In the genomic region with DNA sequence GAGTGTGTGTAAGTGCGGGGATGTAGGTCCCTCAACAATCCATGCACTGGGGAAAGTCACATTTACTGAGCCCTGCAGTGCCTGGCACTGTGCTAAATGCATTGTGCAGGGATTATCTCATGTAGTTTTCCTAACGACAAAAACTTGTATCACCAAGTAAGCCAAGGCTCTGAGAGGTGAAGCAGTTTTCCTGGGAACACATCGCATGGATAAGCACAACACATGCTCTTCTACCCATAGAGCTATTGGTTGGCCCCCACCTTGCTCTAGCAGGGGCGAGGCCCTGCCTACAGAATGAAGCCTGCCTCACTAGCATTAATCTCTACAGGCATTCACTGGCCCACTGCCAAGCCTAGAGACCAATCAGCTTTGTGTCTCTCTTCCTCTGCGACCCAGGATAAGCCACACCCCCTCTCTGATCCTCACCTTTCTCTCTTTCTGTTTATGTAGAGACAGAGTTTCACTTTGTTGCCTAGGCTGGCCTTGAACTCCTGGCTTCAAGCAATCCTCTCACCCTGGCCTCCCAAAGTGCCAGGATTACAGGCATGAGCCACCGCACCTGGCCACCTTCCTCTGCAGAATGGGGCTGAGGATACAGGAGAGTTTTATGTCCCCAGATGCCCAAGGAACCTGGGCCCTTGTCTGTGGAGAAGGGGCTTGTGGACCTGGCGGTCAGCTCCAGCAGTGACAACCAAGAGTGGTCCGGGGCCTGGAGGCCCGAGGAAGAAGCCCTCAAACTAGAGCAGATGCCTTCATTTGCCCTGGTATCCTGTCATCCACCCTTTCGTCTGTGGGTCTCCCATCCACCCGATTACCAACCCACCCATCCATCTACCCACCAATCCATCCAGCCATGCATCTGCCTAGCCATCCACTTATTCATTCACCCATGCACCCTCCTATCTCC, we compare ENCODE assay signal across 10 cellular contexts. TPM values are rescaled to one million over a fixed set of nuclear protein-coding genes. Genes with fewer than 3 reads are reported as not detected.
A peak's percentile ranks its signal among the peaks of the same experiment; 100 is the strongest.
DNase-seq lines count a peak whose midpoint lies in the region; ATAC-seq and TF ChIP-seq lines count a peak whose summit lies in the region.
"Had no signal": no experiment of that assay in that cellular context is flagged by ENCODE, and none has a peak within 500 bp of the region (broad histone marks: within the 10 kb centered on the region; RNA-seq: fewer than 3 reads in every experiment).

No MANE protein-coding gene starts in this region.

- peaks cover 0 to 10% of the 10 kb centered on the region in 2 donors for H3K4me1 ChIP-seq in adrenal gland (replicated peaks in 1 of 2)

- peaks cover 13% of the 10 kb centered on the region for H3K27me3 Mint-ChIP-seq in mesothelial cell of epicardium (ENCODE audit: low read depth)

- 72 to 84% (median 78%) methylated on average over 10 to 11 of the region's 11 CpGs for WGBS in adrenal gland, 4 donors

- H3K27ac ChIP-seq in adrenal gland = no peak overlapping the region

- peaks cover 35% of the 10 kb centered on the region for H3K4me1 Mint-ChIP-seq in mesothelial cell of epicardium
- H3K4me1 Mint-ChIP-seq: IgD-negative memory B cell had no signal

- H3K4me3 Mint-ChIP-seq in mesothelial cell of epicardium = no peak overlapping the region
- H3K4me3 Mint-ChIP-seq: IgD-negative memory B cell, naive B cell had no signal

- H3K4me3 ChIP-seq in LNCaP clone FGC (ENCODE audit: low read depth, low read length) = no peak overlapping the region
- H3K4me3 ChIP-seq in adrenal gland = no peak overlapping the region

- intact Hi-C loops in adrenal gland (cut with DNase I) = no loop called here

- H3K27me3 ChIP-seq in adrenal gland = no peaks in the 10 kb centered on the region

- TF ChIP-seq POLR2A in adrenal gland (IDR thresholded peaks at IDR 0.05) = no peak

- H3K36me3 Mint-ChIP-seq in mesothelial cell of epicardium = no peaks in the 10 kb centered on the region
- H3K36me3 Mint-ChIP-seq: naive B cell had no signal

- no peaks in the 10 kb centered on the region for H3K9me3 Mint-ChIP-seq in mesothelial cell of epicardium
- H3K9me3 Mint-ChIP-seq: IgD-negative memory B cell had no signal

- DNase-seq in COLO668 (lab: John Stamatoyannopoulos, UW; ENCODE audit: unreplicated experiment) (peak; percentile 78), LNCaP clone FGC (ENCODE audit: low read depth) (peak; percentile 11), adrenal gland (peak in 5 of 7 donors; percentile 66 to 78 (median 74)), mesothelial cell of epicardium (ENCODE audit: low spot score in 2 of 2, unreplicated experiment in 2 of 2) (peak; percentile 79 to 80), kidney glomerular epithelial cell (lab: John Stamatoyannopoulos, UW) (no peak)
- no peak for DNase-seq in activated effector memory CD4-positive, alpha-beta T cell treated with anti-CD3 and anti-CD28 coated beads, Interleukin-2, amount 50 U/mL, for 16 hours
- DNase-seq: naive B cell had no signal

- H3K27ac Mint-ChIP-seq in mesothelial cell of epicardium = peak overlapping the region; percentile 89
- H3K27ac Mint-ChIP-seq: IgD-negative memory B cell, naive B cell had no signal

- H3K9me3 ChIP-seq in adrenal gland (replicated peaks in 1 of 3) = no peaks in the 10 kb centered on the region

- no peak for TF ChIP-seq CTCF in LNCaP clone FGC (IDR thresholded peaks at IDR 0.05; ENCODE audit: control insufficient read depth, extremely low read depth, insufficient read depth)
- TF ChIP-seq CTCF in adrenal gland (IDR thresholded peaks at IDR 0.05) = no peak
- TF ChIP-seq CTCF in mesothelial cell of epicardium (IDR thresholded peaks at IDR 0.05; ENCODE audit: unreplicated experiment) = no peak

- H3K36me3 ChIP-seq in adrenal gland (replicated peaks in 1 of 2) = no peaks in the 10 kb centered on the region

- ATAC-seq in GM21717 (IDR thresholded peaks at IDR 0.05; ENCODE audit: unreplicated experiment) = no peak
- ATAC-seq in HG03571 (IDR thresholded peaks at IDR 0.05; ENCODE audit: unreplicated experiment) = no peak

RNA-seq across cellular contexts. Expression of gene CDH16, which starts 12.8 kb away (rescaled TPM):
- total RNA-seq in adrenal gland = under 1 TPM in 1 of 8 donors, not detected in 7; 0.69 TPM
- polyA plus RNA-seq in adrenal gland = not detected
- not detected in 3 replicates for total RNA-seq in mesothelial cell of epicardium
- polyA plus RNA-seq: IgD-negative memory B cell had no signal

RNA-seq across cellular contexts. Expression of gene RRAD, which starts 19.4 kb away (rescaled TPM):
- total RNA-seq in adrenal gland = 10 to 100 TPM in 5 of 8 donors, 1 to 10 TPM in 3; 6.3 to 46.1 (median 18.0) TPM
- polyA plus RNA-seq in adrenal gland = 10 to 100 TPM in 2 of 3 donors, under 1 TPM in 1; 0.66 to 52.5 (median 15.6) TPM
- total RNA-seq in mesothelial cell of epicardium = 2.7 to 3.7 TPM (median 2.9 TPM) in 3 replicates
- polyA plus RNA-seq: IgD-negative memory B cell had no signal

RNA-seq across cellular contexts. Expression of gene PDP2, which starts 25.6 kb away (rescaled TPM):
- total RNA-seq in adrenal gland = 10 to 100 TPM in 7 of 8 donors, 1 to 10 TPM in 1; 3.6 to 27.8 (median 13.9) TPM
- polyA plus RNA-seq in adrenal gland = 10 to 100 TPM in 1 of 3 donors, 1 to 10 TPM in 2; 1.3 to 12.1 (median 2.7) TPM
- total RNA-seq in mesothelial cell of epicardium = 16.7 to 17.4 TPM (median 16.9 TPM) in 3 replicates

RNA-seq across cellular contexts. Expression of gene CIAO2B, which starts 28.3 kb away (rescaled TPM):
- total RNA-seq in adrenal gland (100 to 1,000 TPM in 2 of 8 donors, 10 to 100 TPM in 6; 80.7 to 177 (median 92.2) TPM), mesothelial cell of epicardium (52.1 to 56.1 TPM (median 54.5 TPM) in 3 replicates)
- 100 to 1,000 TPM; 137 to 258 (median 141) TPM for polyA plus RNA-seq in adrenal gland

RNA-seq across cellular contexts. Expression of gene CES2, which starts 29.4 kb away (rescaled TPM):
- total RNA-seq in adrenal gland (100 to 1,000 TPM in 1 of 8 donors, 10 to 100 TPM in 7; 79.6 to 133 (median 90.5) TPM), mesothelial cell of epicardium (52.0 to 53.4 TPM (median 52.5 TPM) in 3 replicates)
- 100 to 1,000 TPM in 1 of 3 donors, 10 to 100 TPM in 2; 28.8 to 119 (median 57.8) TPM for polyA plus RNA-seq in adrenal gland

Comparison
In these comparisons a context has a peak if more than half of its experiments do, and no peak if none do; other contexts are left out.
1. DNase-seq: peak in COLO668 (single experiment), LNCaP clone FGC (single experiment), adrenal gland (5 of 7) and mesothelial cell of epicardium (2 of 2); none in kidney glomerular epithelial cell (single experiment) and activated effector memory CD4-positive, alpha-beta T cell treated with anti-CD3 and anti-CD28 coated beads, Interleukin-2, amount 50 U/mL, for 16 hours (single experiment).